8 cellular contexts compared by ENCODE assay signal in genomic region chr5:87321605-87322004, GRCh38.
"Had no signal": no experiment of that assay in that cellular context is flagged by ENCODE, and none has a peak within 500 bp of the region (broad histone marks: within the 10 kb centered on the region; RNA-seq: fewer than 3 reads in every experiment).

No MANE protein-coding gene starts in this region.

- FAIRE-seq: G401.6, GM12891, GM12892, GM18507, GM19239 had no signal

- H3K4me3 ChIP-seq: GM12878 had no signal

- DNase-seq: GDM1, GF-D8 had no signal

- ATAC-seq: GM12878 had no signal
